16 cellular contexts compared by ENCODE assay signal in genomic region chr11:65208785-65209710, GRCh38. TPM values are rescaled to one million over a fixed set of nuclear protein-coding genes. Genes with fewer than 3 reads are reported as not detected.
A peak's percentile ranks its signal among the peaks of the same experiment; 100 is the strongest.
DNase-seq lines count a peak whose midpoint lies in the region; ATAC-seq lines count a peak whose summit lies in the region.
"Had no signal": no experiment of that assay in that cellular context is flagged by ENCODE, and none has a peak within 500 bp of the region (broad histone marks: within the 10 kb centered on the region; RNA-seq: fewer than 3 reads in every experiment).

No MANE protein-coding gene starts in this region.

- H3K4me1 ChIP-seq in aorta (ENCODE audit: control insufficient read depth in 1 of 2, insufficient read depth in 2 of 2, low read length in 2 of 2) (no peaks in the 10 kb centered on the region), neuronal stem cell (ENCODE audit: control insufficient read depth in 2 of 2, insufficient read depth in 1 of 2, low read depth in 1 of 2, low read length in 2 of 2) (peaks cover 3 to 13% of the 10 kb centered on the region in 2 donors)
- H3K4me1 ChIP-seq: A549, gastroesophageal sphincter had no signal

- H3K27me3 ChIP-seq in aorta (ENCODE audit: control insufficient read depth in 1 of 2, insufficient read depth in 2 of 2, low read length in 1 of 2) (no peaks in the 10 kb centered on the region), neuronal stem cell (ENCODE audit: control insufficient read depth in 3 of 3, insufficient read depth in 3 of 3, low read depth in 1 of 3, low read length in 3 of 3) (no peaks in the 10 kb centered on the region)
- H3K27me3 ChIP-seq: gastroesophageal sphincter had no signal

- no peak overlapping the region for H3K27ac ChIP-seq in aorta (ENCODE audit: low read depth in 1 of 2, low read length in 2 of 2)
- no peak overlapping the region for H3K27ac ChIP-seq in neuronal stem cell (replicated peaks; ENCODE audit: low read length)
- H3K27ac ChIP-seq: A549, C4-2B, gastroesophageal sphincter had no signal

- no peaks in the 10 kb centered on the region for H3K79me1 ChIP-seq in neuronal stem cell (ENCODE audit: low read depth, low read length)

- no peak overlapping the region for H2BK12ac ChIP-seq in neuronal stem cell (ENCODE audit: low read length)

- H3K4ac ChIP-seq in neuronal stem cell (ENCODE audit: low read length) = no peak overlapping the region

- POLR2A ChIA-PET in activated CD4-positive, alpha-beta T cell treated with anti-CD3 and anti-CD28 coated beads, Interleukin-2, amount 10 ng/mL, durations not matched to agents 7 days and 5 days (lab: Charles Lee) = interaction anchor here (0.6 kb wide), 1 partner anchor 28 kb away, joined by 3 read pairs; no protein-coding TSS in a partner anchor

- H3K4me3 ChIP-seq in aorta (ENCODE audit: low read length in 2 of 2) = no peak overlapping the region
- no peak overlapping the region for H3K4me3 ChIP-seq in neuronal stem cell (ENCODE audit: low read length in 2 of 2)
- H3K4me3 ChIP-seq: A549, gastroesophageal sphincter, GM23338 had no signal

- intact Hi-C loops in dendritic cell treated with granulocyte-macrophage colony-stimulating factor and Interleukin-4, amounts not matched to agents 40 ng/mL and 50 ng/mL, for 4 days (cut with micrococcal nuclease) = no loop called here
- intact Hi-C loops in aorta (cut with DNase I) = no loop called here

- peaks cover 29% of the 10 kb centered on the region for H3K36me3 Mint-ChIP-seq in activated CD4-positive, alpha-beta T cell treated with anti-CD3 and anti-CD28 coated beads, Interleukin-2, amount 10 ng/mL, durations not matched to agents 7 days and 5 days (ENCODE audit: low read depth)
- peaks cover 83% of the 10 kb centered on the region for H3K36me3 Mint-ChIP-seq in dendritic cell treated with granulocyte-macrophage colony-stimulating factor and Interleukin-4, amounts not matched to agents 40 ng/mL and 50 ng/mL, for 4 days (ENCODE audit: low read depth)
- H3K36me3 Mint-ChIP-seq in stimulated activated effector memory CD8-positive, alpha-beta T cell treated with anti-CD3 and anti-CD28 coated beads, Interleukin-12 subunit alpha, Interleukin-12 subunit beta, amount 100 ng/mL, for 72 hours = peaks cover 52% of the 10 kb centered on the region

- H2BK120ac ChIP-seq in neuronal stem cell (ENCODE audit: low read depth, low read length) = no peak overlapping the region

- CTCF ChIA-PET in activated CD4-positive, alpha-beta T cell treated with anti-CD3 and anti-CD28 coated beads, Interleukin-2, amount 10 ng/mL, durations not matched to agents 7 days and 5 days (lab: Charles Lee) = interaction anchor here (1.4 kb wide), 1 partner anchor 53 kb away, joined by 3 read pairs; the partner anchor contains the start of gene POLA2

- no peak overlapping the region for H4K91ac ChIP-seq in neuronal stem cell (ENCODE audit: low read depth, low read length, poor library complexity)

- H3K36me3 ChIP-seq in aorta (ENCODE audit: control insufficient read depth in 1 of 2, insufficient read depth in 2 of 2, low read length in 1 of 2) (peaks cover 0 to 8% of the 10 kb centered on the region in 2 donors), neuronal stem cell (replicated peaks in 1 of 2; ENCODE audit: control insufficient read depth in 2 of 2, insufficient read depth in 2 of 2, low read length in 2 of 2) (peaks cover 12 to 52% of the 10 kb centered on the region in 2 donors)

- H3K9ac ChIP-seq in neuronal stem cell (ENCODE audit: low read depth, low read length, poor library complexity) = no peak overlapping the region

- H3K9me3 ChIP-seq in aorta (ENCODE audit: control insufficient read depth, low read length) = no peaks in the 10 kb centered on the region
- H3K9me3 ChIP-seq in neuronal stem cell (replicated peaks in 1 of 2; ENCODE audit: control insufficient read depth in 2 of 2, insufficient read depth in 1 of 2, low read depth in 1 of 2, low read length in 2 of 2) = peaks cover 0 to 2% of the 10 kb centered on the region in 2 donors
- H3K9me3 ChIP-seq: A549, gastroesophageal sphincter had no signal

- DNase-seq in activated CD4-positive, alpha-beta T cell treated with anti-CD3 and anti-CD28 coated beads, Interleukin-2, amount 10 ng/mL, durations not matched to agents 7 days and 5 days = no peak
- DNase-seq in activated CD4-positive, alpha-beta T cell treated with anti-CD3 and anti-CD28 coated beads for 1 hour = no peak
- DNase-seq in NCI-H510A (lab: John Stamatoyannopoulos, UW) = peak; percentile 43
- no peak for DNase-seq in stimulated activated effector memory CD8-positive, alpha-beta T cell treated with anti-CD3 and anti-CD28 coated beads, Interleukin-12 subunit alpha, Interleukin-12 subunit beta, amount 100 ng/mL, for 72 hours (ENCODE audit: low spot score in 2 of 2)
- no peak for DNase-seq in aorta
- DNase-seq in amygdala (lab: John Stamatoyannopoulos, UW) = no peak
- DNase-seq in neuronal stem cell (ENCODE audit: low spot score) = no peak
- DNase-seq: DMS79, erythroblast, KG1 had no signal

- no peak overlapping the region for H4K8ac ChIP-seq in neuronal stem cell (ENCODE audit: low read depth, low read length)

- H3K4me3 Mint-ChIP-seq in activated CD4-positive, alpha-beta T cell treated with anti-CD3 and anti-CD28 coated beads, Interleukin-2, amount 10 ng/mL, durations not matched to agents 7 days and 5 days = no peak overlapping the region
- no peak overlapping the region for H3K4me3 Mint-ChIP-seq in dendritic cell treated with granulocyte-macrophage colony-stimulating factor and Interleukin-4, amounts not matched to agents 40 ng/mL and 50 ng/mL, for 4 days
- H3K4me3 Mint-ChIP-seq in stimulated activated effector memory CD8-positive, alpha-beta T cell treated with anti-CD3 and anti-CD28 coated beads, Interleukin-12 subunit alpha, Interleukin-12 subunit beta, amount 100 ng/mL, for 72 hours = no peak overlapping the region
- H3K4me3 Mint-ChIP-seq: GM23338; stimulated activated memory B cell treated with anti-CD40 and anti-IgM and Interleukin-4, amounts not matched to agents 10 μg/mL and 1 μg/mL and 100 μg/mL, for 72 hours had no signal

- no peak overlapping the region for H2AK5ac ChIP-seq in neuronal stem cell (ENCODE audit: low read depth, low read length)

- no peaks in the 10 kb centered on the region for H3K27me3 Mint-ChIP-seq in activated CD4-positive, alpha-beta T cell treated with anti-CD3 and anti-CD28 coated beads, Interleukin-2, amount 10 ng/mL, durations not matched to agents 7 days and 5 days
- peaks cover 3% of the 10 kb centered on the region for H3K27me3 Mint-ChIP-seq in dendritic cell treated with granulocyte-macrophage colony-stimulating factor and Interleukin-4, amounts not matched to agents 40 ng/mL and 50 ng/mL, for 4 days
- H3K27me3 Mint-ChIP-seq: stimulated activated memory B cell treated with anti-CD40 and anti-IgM and Interleukin-4, amounts not matched to agents 10 μg/mL and 1 μg/mL and 100 μg/mL, for 72 hours had no signal

- H2BK15ac ChIP-seq in neuronal stem cell (ENCODE audit: low read length) = no peak overlapping the region

- H3K27ac Mint-ChIP-seq in activated CD4-positive, alpha-beta T cell treated with anti-CD3 and anti-CD28 coated beads, Interleukin-2, amount 10 ng/mL, durations not matched to agents 7 days and 5 days = peak overlapping the region; percentile 71
- peak overlapping the region; percentile 2 for H3K27ac Mint-ChIP-seq in dendritic cell treated with granulocyte-macrophage colony-stimulating factor and Interleukin-4, amounts not matched to agents 40 ng/mL and 50 ng/mL, for 4 days
- peak overlapping the region; percentile 35 for H3K27ac Mint-ChIP-seq in stimulated activated effector memory CD8-positive, alpha-beta T cell treated with anti-CD3 and anti-CD28 coated beads, Interleukin-12 subunit alpha, Interleukin-12 subunit beta, amount 100 ng/mL, for 72 hours
- H3K27ac Mint-ChIP-seq: GM23338; stimulated activated memory B cell treated with anti-CD40 and anti-IgM and Interleukin-4, amounts not matched to agents 10 μg/mL and 1 μg/mL and 100 μg/mL, for 72 hours had no signal

- no peak overlapping the region for H3K4me2 ChIP-seq in neuronal stem cell (ENCODE audit: insufficient read depth, low read length, poor library complexity, severe bottlenecking)
- H3K4me2 ChIP-seq: A549, GM23338 had no signal

- 78 to 85% methylated on average over 12 to 13 of the region's 13 CpGs for WGBS in aorta, 2 donors
- no CpG with 5 or more reads among the region's 13 CpGs for WGBS in neuronal stem cell (ENCODE audit: extremely low coverage in 2 of 2, insufficient read length in 2 of 2, insufficient replicate concordance in 1 of 2), 2 donors

- H3K4me1 Mint-ChIP-seq in activated CD4-positive, alpha-beta T cell treated with anti-CD3 and anti-CD28 coated beads, Interleukin-2, amount 10 ng/mL, durations not matched to agents 7 days and 5 days = peaks cover 13% of the 10 kb centered on the region
- peaks cover 41% of the 10 kb centered on the region for H3K4me1 Mint-ChIP-seq in dendritic cell treated with granulocyte-macrophage colony-stimulating factor and Interleukin-4, amounts not matched to agents 40 ng/mL and 50 ng/mL, for 4 days (ENCODE audit: low read depth)
- H3K4me1 Mint-ChIP-seq in stimulated activated effector memory CD8-positive, alpha-beta T cell treated with anti-CD3 and anti-CD28 coated beads, Interleukin-12 subunit alpha, Interleukin-12 subunit beta, amount 100 ng/mL, for 72 hours = peaks cover 34% of the 10 kb centered on the region

- ATAC-seq in stimulated activated effector memory CD8-positive, alpha-beta T cell treated with anti-CD3 and anti-CD28 coated beads, Interleukin-12 subunit alpha, Interleukin-12 subunit beta, amount 100 ng/mL, for 72 hours = no peak
- ATAC-seq in aorta (ENCODE audit: low FRiP score) = no peak
- ATAC-seq: A549; gastroesophageal sphincter; GM23338; stimulated activated memory B cell treated with anti-CD40 and anti-IgM and Interleukin-4, amounts not matched to agents 10 μg/mL and 1 μg/mL and 100 μg/mL, for 72 hours had no signal

- H2BK5ac ChIP-seq in neuronal stem cell (ENCODE audit: low read length) = no peak overlapping the region

- no peak overlapping the region for H3K18ac ChIP-seq in neuronal stem cell (ENCODE audit: low read length)

- H3K23ac ChIP-seq in neuronal stem cell (ENCODE audit: low read depth, low read length, poor library complexity) = no peak overlapping the region

- no peak overlapping the region for H2AFZ ChIP-seq in neuronal stem cell (ENCODE audit: low read length)
- H2AFZ ChIP-seq: GM23338 had no signal

- no peaks in the 10 kb centered on the region for H3K9me3 Mint-ChIP-seq in activated CD4-positive, alpha-beta T cell treated with anti-CD3 and anti-CD28 coated beads, Interleukin-2, amount 10 ng/mL, durations not matched to agents 7 days and 5 days
- H3K9me3 Mint-ChIP-seq in dendritic cell treated with granulocyte-macrophage colony-stimulating factor and Interleukin-4, amounts not matched to agents 40 ng/mL and 50 ng/mL, for 4 days = no peaks in the 10 kb centered on the region
- H3K9me3 Mint-ChIP-seq in stimulated activated effector memory CD8-positive, alpha-beta T cell treated with anti-CD3 and anti-CD28 coated beads, Interleukin-12 subunit alpha, Interleukin-12 subunit beta, amount 100 ng/mL, for 72 hours = no peaks in the 10 kb centered on the region
- H3K9me3 Mint-ChIP-seq: GM23338; stimulated activated memory B cell treated with anti-CD40 and anti-IgM and Interleukin-4, amounts not matched to agents 10 μg/mL and 1 μg/mL and 100 μg/mL, for 72 hours had no signal

- H3K14ac ChIP-seq in neuronal stem cell (ENCODE audit: low read length) = no peak overlapping the region

RNA-seq across cellular contexts. Expression of gene CAPN1, which starts 27.3 kb away (rescaled TPM):
- 100 to 1,000 TPM; 192 to 207 TPM for total RNA-seq in activated CD4-positive, alpha-beta T cell treated with anti-CD3 and anti-CD28 coated beads, Interleukin-2, amount 10 ng/mL, durations not matched to agents 7 days and 5 days
- 100 to 1,000 TPM; 109 to 137 TPM for total RNA-seq in aorta
- polyA plus RNA-seq in aorta = 10 to 100 TPM; 75.5 to 96.3 TPM
- 35.4 TPM for polyA plus RNA-seq in neuronal stem cell (2013, experiment 1 of 2)
- 33.4 TPM for polyA plus RNA-seq in neuronal stem cell (2013, experiment 2 of 2)

RNA-seq across cellular contexts. Expression of gene SPDYC, which starts 39.0 kb away (rescaled TPM):
- not detected for total RNA-seq in activated CD4-positive, alpha-beta T cell treated with anti-CD3 and anti-CD28 coated beads, Interleukin-2, amount 10 ng/mL, durations not matched to agents 7 days and 5 days
- not detected for total RNA-seq in aorta
- not detected for polyA plus RNA-seq in aorta
- polyA plus RNA-seq in neuronal stem cell (2013, experiment 1 of 2) = 0.06 TPM
- not detected for polyA plus RNA-seq in neuronal stem cell (2013, experiment 2 of 2)
- total RNA-seq: gastroesophageal sphincter, GM23338 had no signal
- polyA plus RNA-seq: A549 had no signal

RNA-seq across cellular contexts. Expression of gene POLA2, which starts 52.7 kb away (rescaled TPM):
- 10 to 100 TPM; 47.7 to 55.2 TPM for total RNA-seq in activated CD4-positive, alpha-beta T cell treated with anti-CD3 and anti-CD28 coated beads, Interleukin-2, amount 10 ng/mL, durations not matched to agents 7 days and 5 days
- 1 to 10 TPM; 3.4 to 9.2 TPM for total RNA-seq in aorta
- polyA plus RNA-seq in aorta = 1 to 10 TPM; 3.0 to 4.1 TPM
- polyA plus RNA-seq in neuronal stem cell (2013, experiment 1 of 2) = 13.5 TPM
- polyA plus RNA-seq in neuronal stem cell (2013, experiment 2 of 2) = 13.4 TPM

Comparison
In these comparisons a context has a peak if more than half of its experiments do, and no peak if none do; other contexts are left out.
1. H3K27ac Mint-ChIP-seq: peak in every context shown above with its lines; median percentile 71 in activated CD4-positive, alpha-beta T cell treated with anti-CD3 and anti-CD28 coated beads, Interleukin-2, amount 10 ng/mL, durations not matched to agents 7 days and 5 days; 35 in stimulated activated effector memory CD8-positive, alpha-beta T cell treated with anti-CD3 and anti-CD28 coated beads, Interleukin-12 subunit alpha, Interleukin-12 subunit beta, amount 100 ng/mL, for 72 hours; 2 in dendritic cell treated with granulocyte-macrophage colony-stimulating factor and Interleukin-4, amounts not matched to agents 40 ng/mL and 50 ng/mL, for 4 days.
2. RNA of gene POLA2, which starts 52.7 kb away (total RNA-seq): 47.7 to 55.2 TPM in activated CD4-positive, alpha-beta T cell treated with anti-CD3 and anti-CD28 coated beads, Interleukin-2, amount 10 ng/mL, durations not matched to agents 7 days and 5 days; 3.4 to 9.2 TPM in aorta; every median in the first group is over 4 times any median in the second.